9 cellular contexts compared by ENCODE assay signal in the genomic region with DNA sequence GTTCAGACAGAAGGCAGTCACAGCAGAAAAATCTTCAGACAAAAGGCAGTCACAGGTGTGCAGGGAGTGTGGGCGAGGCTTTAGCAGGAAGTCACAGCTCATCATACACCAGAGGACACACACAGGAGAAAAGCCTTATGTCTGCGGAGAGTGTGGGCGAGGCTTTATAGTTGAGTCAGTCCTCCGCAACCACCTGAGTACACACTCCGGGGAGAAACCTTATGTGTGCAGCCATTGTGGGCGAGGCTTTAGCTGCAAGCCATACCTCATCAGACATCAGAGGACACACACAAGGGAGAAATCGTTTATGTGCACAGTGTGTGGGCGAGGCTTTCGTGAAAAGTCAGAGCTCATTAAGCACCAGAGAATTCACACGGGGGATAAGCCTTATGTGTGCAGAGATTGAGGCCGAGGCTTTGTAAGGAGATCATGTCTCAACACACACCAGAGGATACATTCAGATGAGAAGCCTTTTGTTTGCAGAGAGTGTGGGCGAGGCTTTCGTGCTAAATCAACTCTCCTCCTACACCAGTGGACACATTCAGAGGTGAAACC. TPM values are rescaled to one million over a fixed set of nuclear protein-coding genes. Genes with fewer than 3 reads are reported as not detected.
DNase-seq lines count a peak whose midpoint lies in the region; ATAC-seq, FAIRE-seq and TF ChIP-seq lines count a peak whose summit lies in the region.
"Had no signal": no experiment of that assay in that cellular context is flagged by ENCODE, and none has a peak within 500 bp of the region (broad histone marks: within the 10 kb centered on the region; RNA-seq: fewer than 3 reads in every experiment).

No MANE protein-coding gene starts in this region.

- H3K9ac ChIP-seq in mammary epithelial cell (ENCODE audit: insufficient read depth, low read length) = peak overlapping the region; percentile 86

- BruUV-seq in mammary epithelial cell (replicated peaks; lab: Mats Ljungman, UMichigan) = no TSS peak

- H3K4me1 ChIP-seq in mammary epithelial cell (ENCODE audit: insufficient read depth, low read length) = peaks cover 34% of the 10 kb centered on the region

- no peaks in the 10 kb centered on the region for H3K27me3 ChIP-seq in mammary epithelial cell (ENCODE audit: insufficient read depth, low read length)

- CTCF ChIA-PET in mammary epithelial cell (lab: Charles Lee; ENCODE audit: low non-redundant PET) = interaction anchor here (0.7 to 2.1 kb wide), 3 partner anchors 74 to 1576 kb away, joined by 9 to 11 read pairs (median 10); no protein-coding TSS in a partner anchor

- H3K4me2 ChIP-seq in mammary epithelial cell (ENCODE audit: insufficient read depth, low read depth, low read length) = peak overlapping the region; percentile 74

- no peak for ATAC-seq in SK-N-SH treated with all-trans-retinoic acid at 6 μM for 48 hours
- ATAC-seq in GM18517 (IDR thresholded peaks at IDR 0.05; ENCODE audit: unreplicated experiment) = no peak
- ATAC-seq in HG03097 (IDR thresholded peaks at IDR 0.05; ENCODE audit: low FRiP score, unreplicated experiment) = no peak

- peak; percentile 25 for DNase-seq in GM12892 (ENCODE audit: insufficient read length)
- peak; percentile 99 for DNase-seq in mammary epithelial cell
- DNase-seq in skeletal muscle cell (ENCODE audit: low read depth) = peak; percentile 31
- DNase-seq in C1 segment of cervical spinal cord (lab: John Stamatoyannopoulos, UW) = no peak

- H3K9me3 ChIP-seq in mammary epithelial cell (replicated peaks; ENCODE audit: insufficient read depth, low read length) = no peaks in the 10 kb centered on the region

- FAIRE-seq in GM12892 (lab: Jason Lieb, UNC) = peak; percentile 74

- H4K20me1 ChIP-seq in mammary epithelial cell (ENCODE audit: insufficient read depth, low read length) = no peaks in the 10 kb centered on the region

- dilution Hi-C loops in mammary epithelial cell (cut with HindIII; ENCODE audit: low sequenced_read_pairs) = loop anchor here (5.0 kb wide), 1 partner anchor 94 kb away; no protein-coding TSS in a partner anchor

- no peak for TF ChIP-seq CTCF in VCaP (conservative IDR thresholded peaks at IDR 0.05)
- no peak for TF ChIP-seq CTCF in mammary epithelial cell (conservative IDR thresholded peaks at IDR 0.05 in 1 of 2, IDR thresholded peaks at IDR 0.05 in 1 of 2; ENCODE audit: extremely low read depth in 1 of 2, insufficient read depth in 1 of 2, low read depth in 1 of 2, low read length in 2 of 2)

- no peaks in the 10 kb centered on the region for H3K79me2 ChIP-seq in mammary epithelial cell (ENCODE audit: insufficient read depth, low read length)

- H3K4me3 ChIP-seq in mammary epithelial cell (replicated peaks in 1 of 3; ENCODE audit: insufficient read depth in 1 of 3, low read depth in 2 of 3, low read length in 3 of 3) (peak overlapping the region; percentile 2 to 7 (median 7)), skeletal muscle cell (ENCODE audit: low read depth, low read length) (no peak overlapping the region)

- H3K27ac ChIP-seq in VCaP (peak overlapping the region; percentile 73), mammary epithelial cell (ENCODE audit: insufficient read depth, low read depth, low read length) (peak overlapping the region; percentile 98)

- intact Hi-C loops in mammary epithelial cell (cut with micrococcal nuclease) = loop anchor here (1.0 to 2.0 kb wide), 5 partner anchors 28 to 197 kb away; a partner anchor contains a TSS

- H2AFZ ChIP-seq in mammary epithelial cell (ENCODE audit: low read depth, low read length) = peak overlapping the region; percentile 80

- TF ChIP-seq POLR2A in GM12892 (IDR thresholded peaks at IDR 0.05; ENCODE audit: low read depth, low read length) = no peak

- peaks cover 4% of the 10 kb centered on the region for H3K36me3 ChIP-seq in mammary epithelial cell (ENCODE audit: insufficient read depth, low read length)

- in situ Hi-C loops in mammary epithelial cell (cut with MboI; ENCODE audit: low sequenced_read_pairs in 2 of 2) = loop anchor here in 1 of 2 donors (25.0 kb wide), 1 partner anchor 294 kb away; a partner anchor contains a TSS

- WGBS in mammary epithelial cell (ENCODE audit: low coverage, missing lambda C conversion rate) = under 1% methylated on average over 13 of the region's 13 CpGs

TF ChIP-seq in SK-N-SH treated with all-trans-retinoic acid at 6 μM for 48 hours, 23 proteins besides CTCF, POLR2A, EP300 and RAD21:
- TF ChIP-seq ZFP30 (CRISPR knock-in tag; IDR thresholded peaks at IDR 0.05) = no peak
- TF ChIP-seq GLIS3 (CRISPR knock-in tag; IDR thresholded peaks at IDR 0.05) = no peak
- no peak for TF ChIP-seq ZNF565 (CRISPR knock-in tag; conservative IDR thresholded peaks at IDR 0.05; ENCODE audit: low read depth)
- TF ChIP-seq, protein P1, sequence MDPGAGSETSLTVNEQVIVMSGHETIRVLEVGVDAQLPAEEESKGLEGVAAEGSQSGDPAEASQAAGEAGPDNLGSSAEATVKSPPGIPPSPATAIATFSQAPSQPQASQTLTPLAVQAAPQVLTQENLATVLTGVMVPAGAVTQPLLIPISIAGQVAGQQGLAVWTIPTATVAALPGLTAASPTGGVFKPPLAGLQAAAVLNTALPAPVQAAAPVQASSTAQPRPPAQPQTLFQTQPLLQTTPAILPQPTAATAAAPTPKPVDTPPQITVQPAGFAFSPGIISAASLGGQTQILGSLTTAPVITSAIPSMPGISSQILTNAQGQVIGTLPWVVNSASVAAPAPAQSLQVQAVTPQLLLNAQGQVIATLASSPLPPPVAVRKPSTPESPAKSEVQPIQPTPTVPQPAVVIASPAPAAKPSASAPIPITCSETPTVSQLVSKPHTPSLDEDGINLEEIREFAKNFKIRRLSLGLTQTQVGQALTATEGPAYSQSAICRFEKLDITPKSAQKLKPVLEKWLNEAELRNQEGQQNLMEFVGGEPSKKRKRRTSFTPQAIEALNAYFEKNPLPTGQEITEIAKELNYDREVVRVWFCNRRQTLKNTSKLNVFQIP (CRISPR knock-in tag; IDR thresholded peaks at IDR 0.05; ENCODE audit: borderline replicate concordance, low read depth) = no peak
- no peak for TF ChIP-seq RARB (CRISPR knock-in tag; IDR thresholded peaks at IDR 0.05)
- TF ChIP-seq ZFP3 (CRISPR knock-in tag; IDR thresholded peaks at IDR 0.05) = no peak
- TF ChIP-seq ZNF70 (CRISPR knock-in tag; IDR thresholded peaks at IDR 0.05) = no peak
- no peak for TF ChIP-seq CSDC2 (CRISPR knock-in tag; IDR thresholded peaks at IDR 0.05)

RNA-seq across cellular contexts. Expression of a gene that starts 27.6 kb away (rescaled TPM):
- 24.5 TPM for polyA plus RNA-seq in GM12892 (2012; ENCODE audit: missing spikeins)
- 1 to 10 TPM; 8.8 to 9.2 TPM for total RNA-seq in mammary epithelial cell
- 7.1 TPM for polyA plus RNA-seq in mammary epithelial cell
- 2.9 TPM for polyA minus RNA-seq in mammary epithelial cell

RNA-seq across cellular contexts. Expression of a gene that starts 32.7 kb away (rescaled TPM):
- 20.7 TPM for polyA plus RNA-seq in GM12892 (2012; ENCODE audit: missing spikeins)
- 10 to 100 TPM; 21.7 to 26.9 TPM for total RNA-seq in mammary epithelial cell
- polyA plus RNA-seq in mammary epithelial cell = 31.3 TPM
- polyA minus RNA-seq in mammary epithelial cell = 30.9 TPM

RNA-seq across cellular contexts. Expression of a gene that starts 45.2 kb away (rescaled TPM):
- 5.7 TPM for polyA plus RNA-seq in GM12892 (2012; ENCODE audit: missing spikeins)
- 1 to 10 TPM; 5.3 to 7.0 TPM for total RNA-seq in mammary epithelial cell
- 7.7 TPM for polyA plus RNA-seq in mammary epithelial cell
- 4.4 TPM for polyA minus RNA-seq in mammary epithelial cell
- total RNA-seq: activated CD8-positive, alpha-beta memory T cell treated with anti-CD3 and anti-CD28 coated beads for 36 hours had no signal

Comparison
In these comparisons a context has a peak if more than half of its experiments do, and no peak if none do; other contexts are left out.
1. DNase-seq: peak in GM12892 (single experiment), mammary epithelial cell (single experiment) and skeletal muscle cell (single experiment); none in C1 segment of cervical spinal cord (0 of 14).